In the genomic region with DNA sequence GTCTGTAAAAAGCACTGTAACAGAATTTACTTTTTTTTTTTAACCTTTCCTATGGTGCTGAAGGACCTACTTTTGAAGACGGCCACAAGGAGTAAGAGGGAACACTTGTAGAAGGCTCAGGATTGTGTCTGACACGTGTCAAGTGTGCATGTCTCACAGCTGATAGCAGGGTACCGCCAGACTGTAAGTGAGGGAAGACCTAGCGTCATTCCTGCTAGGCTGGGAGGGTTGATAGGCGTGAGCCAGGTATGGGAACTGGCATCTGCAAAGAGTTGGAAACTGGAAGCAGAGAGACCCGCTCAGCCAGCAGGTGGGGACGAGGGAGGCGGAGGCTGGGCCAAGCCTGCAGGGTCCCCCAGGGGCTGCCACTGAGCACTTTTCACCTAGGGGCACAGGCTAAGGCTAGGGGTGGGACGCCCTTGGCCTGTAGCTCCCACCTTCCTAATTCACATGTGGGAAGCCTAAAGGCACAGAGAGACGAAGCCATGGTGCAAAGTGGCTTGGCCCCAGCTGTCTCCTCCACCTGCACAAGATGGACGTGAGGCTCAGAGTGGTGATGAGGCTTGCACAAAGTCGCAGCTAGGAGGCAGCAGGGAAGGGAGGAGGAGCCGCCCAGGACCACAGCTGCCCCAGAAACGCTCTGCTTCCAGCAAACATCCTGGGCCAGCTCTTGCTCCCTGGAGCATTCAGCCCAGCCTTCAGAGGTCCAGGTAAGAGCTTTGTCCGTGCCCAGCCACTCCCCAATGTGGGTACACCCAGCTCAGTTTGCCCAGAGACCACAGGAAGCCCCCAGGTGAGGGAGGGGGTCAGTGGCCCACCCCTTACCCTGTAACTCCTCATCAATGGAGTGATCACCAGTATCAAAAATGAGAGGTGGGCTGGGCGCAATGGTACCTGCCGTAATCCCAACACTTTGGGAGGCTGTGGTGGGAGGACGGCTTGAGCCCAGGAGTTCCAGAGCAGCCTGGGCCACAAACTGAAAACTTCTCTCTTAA, we compare ENCODE assay signal across 18 cellular contexts. TPM values are rescaled to one million over a fixed set of nuclear protein-coding genes. Genes with fewer than 3 reads are reported as not detected.
A peak's percentile ranks its signal among the peaks of the same experiment; 100 is the strongest.
DNase-seq lines count a peak whose midpoint lies in the region; ATAC-seq and TF ChIP-seq lines count a peak whose summit lies in the region.
"Had no signal": no experiment of that assay in that cellular context is flagged by ENCODE, and none has a peak within 500 bp of the region (broad histone marks: within the 10 kb centered on the region; RNA-seq: fewer than 3 reads in every experiment).

No MANE protein-coding gene starts in this region.

- H3K27me3 Mint-ChIP-seq in IgD-negative memory B cell (no peaks in the 10 kb centered on the region), neural crest cell (ENCODE audit: low read depth) (no peaks in the 10 kb centered on the region)
- H3K27me3 Mint-ChIP-seq: activated B cell treated with CpG ODN at 0.5 μM for 24 hours; activated naive CD4-positive, alpha-beta T cell treated with anti-CD3 and anti-CD28 coated beads, Interleukin-2, amount 10 ng/mL, durations not matched to agents 7 days and 5 days had no signal

- H3K4me1 Mint-ChIP-seq in IgD-negative memory B cell (peaks cover 0 to 2% (median 1%) of the 10 kb centered on the region in 3 donors), neural crest cell (peaks cover 20% of the 10 kb centered on the region)
- H3K4me1 Mint-ChIP-seq: activated B cell treated with CpG ODN at 0.5 μM for 24 hours; activated naive CD4-positive, alpha-beta T cell treated with anti-CD3 and anti-CD28 coated beads, Interleukin-2, amount 10 ng/mL, durations not matched to agents 7 days and 5 days had no signal

- TF ChIP-seq POLR2A in GM18505 (IDR thresholded peaks at IDR 0.05; ENCODE audit: borderline replicate concordance, extremely low read depth, insufficient read depth, insufficient read length): no peak

- H3K4me3 Mint-ChIP-seq in IgD-negative memory B cell: peak overlapping the region in 3 of 4 donors; percentile 12 to 46 (median 23)
- no peak overlapping the region for H3K4me3 Mint-ChIP-seq in neural crest cell
- H3K4me3 Mint-ChIP-seq: activated B cell treated with CpG ODN at 0.5 μM for 24 hours; activated naive CD4-positive, alpha-beta T cell treated with anti-CD3 and anti-CD28 coated beads, Interleukin-2, amount 10 ng/mL, durations not matched to agents 7 days and 5 days had no signal

- TF ChIP-seq CTCF in BJ (IDR thresholded peaks at IDR 0.05; ENCODE audit: insufficient read depth, low read depth, low read length) (0 out of 2 replicates have a peak, but pooled peaks have one; percentile 4), fibroblast of mammary gland (conservative IDR thresholded peaks at IDR 0.05; ENCODE audit: control insufficient read depth, insufficient read depth, low read depth, low read length) (peak; percentile 4), neural crest cell (conservative IDR thresholded peaks at IDR 0.05) (no peak), GM13976 (IDR thresholded peaks at IDR 0.05; ENCODE audit: borderline replicate concordance, control extremely low read depth, extremely low read depth, insufficient read depth, missing control alignments) (no peak)

- no peaks in the 10 kb centered on the region for H3K27me3 ChIP-seq in BJ (ENCODE audit: control insufficient read depth, insufficient read depth, low read length)
- H3K27me3 ChIP-seq: BLaER1 had no signal

- POLR2A ChIA-PET in BJ (lab: Charles Lee): no interaction called here

- H3K27ac Mint-ChIP-seq in IgD-negative memory B cell (peak overlapping the region in 2 of 3 donors; percentile 87), neural crest cell (ENCODE audit: unreplicated experiment) (peak overlapping the region; percentile 5)
- H3K27ac Mint-ChIP-seq: activated B cell treated with CpG ODN at 0.5 μM for 24 hours; activated naive CD4-positive, alpha-beta T cell treated with anti-CD3 and anti-CD28 coated beads, Interleukin-2, amount 10 ng/mL, durations not matched to agents 7 days and 5 days had no signal

- in situ Hi-C loops in GM13976 (cut with MboI; ENCODE audit: low sequenced_read_pairs, unreplicated experiment): no loop called here

- no peak for DNase-seq in BJ (ENCODE audit: low read depth)
- DNase-seq in fibroblast of mammary gland (ENCODE audit: low read depth): no peak
- no peak for DNase-seq in neural crest cell (ENCODE audit: low read depth, low spot score)
- DNase-seq in kidney glomerular epithelial cell (lab: John Stamatoyannopoulos, UW): no peak
- DNase-seq in GM13976 (ENCODE audit: low spot score): no peak
- DNase-seq: activated B cell treated with CpG ODN at 0.5 μM for 24 hours; activated CD8-positive, alpha-beta memory T cell treated with anti-CD3 and anti-CD28 coated beads, Interleukin-2, amount 50 U/mL, for 4 hours; activated naive CD4-positive, alpha-beta T cell treated with anti-CD3 and anti-CD28 coated beads, Interleukin-2, amount 10 ng/mL, durations not matched to agents 7 days and 5 days; DMS53; erythroblast; Kasumi-1; NCI-H1436 treated with DMSO at 0.1 percent for 48 hours; NCI-H510A treated with DMSO at 0.1 percent for 48 hours had no signal

- H3K36me3 Mint-ChIP-seq in IgD-negative memory B cell (peaks cover 5% of the 10 kb centered on the region), neural crest cell (ENCODE audit: low read depth) (no peaks in the 10 kb centered on the region)

- no peaks in the 10 kb centered on the region for H3K9me3 Mint-ChIP-seq in IgD-negative memory B cell
- H3K9me3 Mint-ChIP-seq in neural crest cell: no peaks in the 10 kb centered on the region
- H3K9me3 Mint-ChIP-seq: activated B cell treated with CpG ODN at 0.5 μM for 24 hours; activated naive CD4-positive, alpha-beta T cell treated with anti-CD3 and anti-CD28 coated beads, Interleukin-2, amount 10 ng/mL, durations not matched to agents 7 days and 5 days had no signal

- no peak overlapping the region for H3K4me3 ChIP-seq in BJ (ENCODE audit: low read depth, low read length)
- no peak overlapping the region for H3K4me3 ChIP-seq in fibroblast of mammary gland (ENCODE audit: control insufficient read depth, low read depth, low read length)
- H3K4me3 ChIP-seq: BLaER1 had no signal

- ATAC-seq in GM21367 (IDR thresholded peaks at IDR 0.05; ENCODE audit: unreplicated experiment): no peak
- no peak for ATAC-seq in GM18505 (IDR thresholded peaks at IDR 0.05; ENCODE audit: unreplicated experiment)
- ATAC-seq: HCT116 had no signal

- CTCF ChIA-PET in BJ (lab: Yijun Ruan, JAX): interaction anchor here (0.6 to 10.3 kb wide), 4 partner anchors 13 to 71 kb away, joined by 3 to 120 read pairs (median 8); no protein-coding TSS in a partner anchor

- H3K36me3 ChIP-seq in BJ (ENCODE audit: control insufficient read depth, insufficient read depth, low read length): peaks cover 5% of the 10 kb centered on the region

RNA-seq across cellular contexts. Expression of a gene that starts 18.9 kb away (rescaled TPM):
- polyA plus RNA-seq in BJ (2011; rRNA removed) (30.0 and 71.6 TPM in 2 replicates), IgD-negative memory B cell (0.45 TPM)
- polyA minus RNA-seq in BJ (2011; rRNA and poly(A)+ RNA removed): 16.3 and 19.6 TPM in 2 replicates
- 0.91 and 1.2 TPM in 2 replicates for total RNA-seq in neural crest cell

RNA-seq across cellular contexts. Expression of a gene that starts 25.8 kb away (rescaled TPM):
- 5.3 and 13.8 TPM in 2 replicates for polyA plus RNA-seq in BJ (2011; rRNA removed)
- 19.5 and 22.6 TPM in 2 replicates for polyA minus RNA-seq in BJ (2011; rRNA and poly(A)+ RNA removed)
- 108 TPM for polyA plus RNA-seq in IgD-negative memory B cell
- total RNA-seq in neural crest cell: 43.2 and 45.4 TPM in 2 replicates

RNA-seq across cellular contexts. Expression of a gene that starts 35.1 kb away (rescaled TPM):
- polyA plus RNA-seq in BJ (2011; rRNA removed) (35.9 and 48.8 TPM in 2 replicates), IgD-negative memory B cell (42.7 TPM)
- polyA minus RNA-seq in BJ (2011; rRNA and poly(A)+ RNA removed): 19.6 and 25.9 TPM in 2 replicates
- total RNA-seq in neural crest cell: 45.1 and 55.2 TPM in 2 replicates

RNA-seq across cellular contexts. Expression of a gene that starts 39.4 kb away (rescaled TPM):
- 33.1 and 44.2 TPM in 2 replicates for polyA plus RNA-seq in BJ (2011; rRNA removed)
- polyA minus RNA-seq in BJ (2011; rRNA and poly(A)+ RNA removed): 2.5 and 7.2 TPM in 2 replicates
- 40.4 TPM for polyA plus RNA-seq in IgD-negative memory B cell
- total RNA-seq in neural crest cell: 36.2 and 43.3 TPM in 2 replicates

Comparison
In these comparisons a context has a peak if more than half of its experiments do, and no peak if none do; other contexts are left out.
1. CTCF ChIP-seq: peak in BJ (single experiment) and fibroblast of mammary gland (single experiment); none in neural crest cell (single experiment) and GM13976 (single experiment).
2. RNA of a gene that starts 18.9 kb away (polyA plus RNA-seq): 30.0 to 71.6 TPM in BJ; 0.45 TPM in IgD-negative memory B cell (single experiment); every median in the first group is over 10 times any median in the second.